In the genomic region with DNA sequence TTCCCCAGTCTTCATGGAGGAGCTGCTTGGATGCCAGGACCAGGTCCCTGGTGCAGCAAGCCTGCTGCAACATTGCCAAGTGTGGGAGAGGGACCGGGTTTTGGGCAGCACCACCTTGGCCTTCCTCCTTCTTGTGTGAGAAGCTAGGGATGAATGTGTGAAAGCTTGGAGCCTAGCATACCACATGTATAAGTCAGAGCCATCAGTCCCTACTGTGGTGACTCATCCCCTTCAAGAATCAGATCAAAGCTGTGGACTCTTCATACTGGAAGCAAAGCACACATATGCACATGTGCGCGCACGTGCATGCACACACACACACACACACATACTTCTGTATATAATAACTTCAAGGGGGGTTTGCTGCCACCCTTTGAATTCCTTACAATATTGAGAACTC, we compare ENCODE assay signal across 1 cellular context.
TF ChIP-seq lines count a peak whose summit lies in the region.

No MANE protein-coding gene starts in this region.

TF ChIP-seq in HepG2, 621 proteins besides CTCF, POLR2A, EP300 and RAD21 (continued from another document):
- TF ChIP-seq NBN (conservative IDR thresholded peaks at IDR 0.05) (no peak), ZSCAN31 (CRISPR knock-in tag; IDR thresholded peaks at IDR 0.05; ENCODE audit: low read depth) (no peak)
